21 cellular contexts compared by ENCODE assay signal in genomic region chr3:51874889-51875288, GRCh38.
"Had no signal": no experiment of that assay in that cellular context is flagged by ENCODE, and none has a peak within 500 bp of the region (broad histone marks: within the 10 kb centered on the region; RNA-seq: fewer than 3 reads in every experiment).

No MANE protein-coding gene starts in this region.

- ATAC-seq: effector memory CD8-positive, alpha-beta T cell; gastroesophageal sphincter; left colon; right lobe of liver; stimulated activated memory B cell treated with anti-CD40 and anti-IgM and Interleukin-4, amounts not matched to agents 10 μg/mL and 1 μg/mL and 100 μg/mL, for 72 hours; stimulated activated naive CD8-positive, alpha-beta T cell treated with anti-CD3 and anti-CD28 coated beads, Interleukin-15, amount 100 ng/mL, for 72 hours; T-helper 17 cell had no signal

- DNase-seq: activated CD4-positive, alpha-beta T cell treated with anti-CD3 and anti-CD28 coated beads for 4 hours; activated CD4-positive, alpha-beta T cell treated with anti-CD3 and anti-CD28 coated beads, Interleukin-2, amount 50 U/mL, for 4 hours; activated effector memory CD4-positive, alpha-beta T cell treated with Interleukin-2 at 50 U/mL for 16 hours; activated naive CD4-positive, alpha-beta T cell treated with Interleukin-2 at 50 U/mL for 16 hours; activated naive CD8-positive, alpha-beta T cell treated with anti-CD3 and anti-CD28 coated beads, Interleukin-2, amount 10 ng/mL, durations not matched to agents 7 days and 5 days; activated T-cell treated with anti-CD3 and anti-CD28 coated beads for 4 hours; effector memory CD8-positive, alpha-beta T cell; left colon; mammary epithelial cell; naive B cell; nephron progenitor cell; right lobe of liver; stimulated activated CD4-positive, alpha-beta T cell treated with anti-CD3 and anti-CD28 coated beads, Interleukin-12 subunit alpha, Interleukin-12 subunit beta, amount 100 ng/mL, for 4 hours; stimulated activated CD4-positive, alpha-beta T cell treated with anti-CD3 and anti-CD28 coated beads, Interleukin-4, amount 100 ng/mL, for 24 hours; stimulated activated naive CD8-positive, alpha-beta T cell treated with anti-CD3 and anti-CD28 coated beads, Interleukin-15, amount 100 ng/mL, for 72 hours; substantia nigra; T-helper 17 cell; T1000; upper lobe of left lung had no signal
